Comparison of ENCODE assay signal across 10 cellular contexts in the genomic region with DNA sequence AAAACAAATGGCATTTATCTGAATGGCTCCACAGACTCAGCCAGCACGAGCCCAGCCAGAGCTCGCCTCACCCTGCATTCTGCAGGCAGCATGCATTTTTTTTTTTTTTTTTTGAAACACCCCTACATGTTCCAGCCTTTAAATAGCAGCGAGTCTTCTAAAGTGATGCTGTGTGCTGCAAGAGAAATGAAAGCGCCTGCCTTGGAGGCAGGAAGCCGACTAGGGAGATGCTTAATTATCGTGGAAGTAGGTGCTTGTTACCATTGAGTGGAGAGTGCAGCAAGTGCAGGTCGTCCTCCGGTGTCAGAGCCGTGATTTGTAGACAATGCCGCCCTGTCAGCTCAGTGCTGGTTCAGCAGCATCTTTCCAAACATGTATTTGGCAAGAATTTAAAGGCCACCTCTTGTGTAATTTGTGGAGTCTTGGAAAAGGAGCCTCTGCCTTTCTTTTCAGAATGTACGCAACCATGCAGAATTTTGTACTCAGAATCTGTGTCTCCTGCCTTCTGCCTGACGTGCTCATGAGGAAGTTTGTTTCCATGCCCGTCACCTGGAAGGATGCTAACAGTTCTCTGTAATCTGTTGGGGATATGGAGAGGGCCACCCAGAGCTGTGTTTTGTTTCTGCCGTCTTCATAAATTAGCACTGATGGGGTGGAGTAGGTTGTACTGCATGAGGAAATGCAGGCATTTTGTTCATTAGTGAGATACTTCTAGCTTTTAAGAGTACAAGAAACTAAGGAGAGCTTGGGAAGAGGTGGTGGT.
DNase-seq lines count a peak whose midpoint lies in the region; ATAC-seq and TF ChIP-seq lines count a peak whose summit lies in the region.
"Had no signal": no experiment of that assay in that cellular context is flagged by ENCODE, and none has a peak within 500 bp of the region (broad histone marks: within the 10 kb centered on the region; RNA-seq: fewer than 3 reads in every experiment).

No MANE protein-coding gene starts in this region.

- peaks cover 12% of the 10 kb centered on the region for H3K4me1 Mint-ChIP-seq in MCF 10A (ENCODE audit: insufficient read depth, unreplicated experiment)

- H3K27ac ChIP-seq in breast epithelium = peak overlapping the region in 1 of 2 donors; percentile 21
- peak overlapping the region in 1 of 2 donors; percentile 69 for H3K27ac ChIP-seq in coronary artery

- POLR2A ChIA-PET in MCF 10A (lab: Yijun Ruan, JAX) = no interaction called here

- peak overlapping the region in 2 of 3 donors; percentile 19 to 47 for H3K4me3 ChIP-seq in breast epithelium
- peak overlapping the region; percentile 62 for H3K4me3 ChIP-seq in coronary artery

- TF ChIP-seq CTCF in breast epithelium (IDR thresholded peaks at IDR 0.05) = no peak
- no peak for TF ChIP-seq CTCF in MCF 10A (IDR thresholded peaks at IDR 0.05; ENCODE audit: unreplicated experiment)
- no peak for TF ChIP-seq CTCF in coronary artery (IDR thresholded peaks at IDR 0.05)

- no peaks in the 10 kb centered on the region for H3K9me3 ChIP-seq in breast epithelium

- no peak overlapping the region for H3K27ac Mint-ChIP-seq in MCF 10A (ENCODE audit: low read depth, unreplicated experiment)
- H3K27ac Mint-ChIP-seq: activated naive CD8-positive, alpha-beta T cell treated with anti-CD3 and anti-CD28 coated beads, Interleukin-2, amount 10 ng/mL, durations not matched to agents 7 days and 5 days had no signal

- intact Hi-C loops in breast epithelium (cut with DNase I; ENCODE audit: low total_unique reads) (no loop called here), MCF 10A (cut with micrococcal nuclease) (no loop called here)

- no peaks in the 10 kb centered on the region for H3K36me3 ChIP-seq in breast epithelium

- H3K36me3 Mint-ChIP-seq in MCF 10A (ENCODE audit: insufficient read depth, unreplicated experiment) = peaks cover 6% of the 10 kb centered on the region

- no peaks in the 10 kb centered on the region for H3K9me3 Mint-ChIP-seq in MCF 10A (ENCODE audit: unreplicated experiment)
- H3K9me3 Mint-ChIP-seq: activated naive CD8-positive, alpha-beta T cell treated with anti-CD3 and anti-CD28 coated beads, Interleukin-2, amount 10 ng/mL, durations not matched to agents 7 days and 5 days had no signal

- no peaks in the 10 kb centered on the region for H3K27me3 Mint-ChIP-seq in MCF 10A (ENCODE audit: insufficient read depth, unreplicated experiment)
- H3K27me3 Mint-ChIP-seq: activated naive CD8-positive, alpha-beta T cell treated with anti-CD3 and anti-CD28 coated beads, Interleukin-2, amount 10 ng/mL, durations not matched to agents 7 days and 5 days had no signal

- H3K4me1 ChIP-seq in breast epithelium = no peaks in the 10 kb centered on the region

- CTCF ChIA-PET in MCF 10A (lab: Yijun Ruan, JAX) = interaction anchor here (0.6 to 0.7 kb wide), 2 partner anchors 402 to 646 kb away, joined by 3 read pairs; no protein-coding TSS in a partner anchor

- no peak for ATAC-seq in HG03432 (IDR thresholded peaks at IDR 0.05; ENCODE audit: unreplicated experiment)
- ATAC-seq in HG03520 (IDR thresholded peaks at IDR 0.05; ENCODE audit: unreplicated experiment) = no peak
- ATAC-seq: HCT116 had no signal

- H3K27me3 ChIP-seq in breast epithelium = no peaks in the 10 kb centered on the region

- DNase-seq in breast epithelium (ENCODE audit: low spot score in 2 of 2) (peak in 1 of 2 donors; percentile 42), MCF 10A (ENCODE audit: unreplicated experiment) (no peak), coronary artery (ENCODE audit: low spot score) (peak; percentile 76), myocyte (ENCODE audit: low read depth) (peak; percentile 30), AML-193 (lab: John Stamatoyannopoulos, UW) (no peak), NOMO-1 treated with DMSO at 0.1 percent for 48 hours (lab: John Stamatoyannopoulos, UW; ENCODE audit: unreplicated experiment) (no peak)
- DNase-seq: activated naive CD8-positive, alpha-beta T cell treated with anti-CD3 and anti-CD28 coated beads, Interleukin-2, amount 10 ng/mL, durations not matched to agents 7 days and 5 days had no signal

- H3K4me3 Mint-ChIP-seq in MCF 10A (ENCODE audit: unreplicated experiment) = no peak overlapping the region
- H3K4me3 Mint-ChIP-seq: activated naive CD8-positive, alpha-beta T cell treated with anti-CD3 and anti-CD28 coated beads, Interleukin-2, amount 10 ng/mL, durations not matched to agents 7 days and 5 days had no signal

- TF ChIP-seq POLR2A in breast epithelium (IDR thresholded peaks at IDR 0.05) = no peak

- BruUV-seq in MCF 10A (replicated peaks; lab: Mats Ljungman, UMichigan) = no TSS peak

Comparison
In these comparisons a context has a peak if more than half of its experiments do, and no peak if none do; other contexts are left out.
1. DNase-seq: peak in coronary artery (single experiment) and myocyte (single experiment); none in MCF 10A (single experiment), AML-193 (0 of 2) and NOMO-1 treated with DMSO at 0.1 percent for 48 hours (single experiment).